Comparison of ENCODE assay signal across 8 cellular contexts in the genomic region with DNA sequence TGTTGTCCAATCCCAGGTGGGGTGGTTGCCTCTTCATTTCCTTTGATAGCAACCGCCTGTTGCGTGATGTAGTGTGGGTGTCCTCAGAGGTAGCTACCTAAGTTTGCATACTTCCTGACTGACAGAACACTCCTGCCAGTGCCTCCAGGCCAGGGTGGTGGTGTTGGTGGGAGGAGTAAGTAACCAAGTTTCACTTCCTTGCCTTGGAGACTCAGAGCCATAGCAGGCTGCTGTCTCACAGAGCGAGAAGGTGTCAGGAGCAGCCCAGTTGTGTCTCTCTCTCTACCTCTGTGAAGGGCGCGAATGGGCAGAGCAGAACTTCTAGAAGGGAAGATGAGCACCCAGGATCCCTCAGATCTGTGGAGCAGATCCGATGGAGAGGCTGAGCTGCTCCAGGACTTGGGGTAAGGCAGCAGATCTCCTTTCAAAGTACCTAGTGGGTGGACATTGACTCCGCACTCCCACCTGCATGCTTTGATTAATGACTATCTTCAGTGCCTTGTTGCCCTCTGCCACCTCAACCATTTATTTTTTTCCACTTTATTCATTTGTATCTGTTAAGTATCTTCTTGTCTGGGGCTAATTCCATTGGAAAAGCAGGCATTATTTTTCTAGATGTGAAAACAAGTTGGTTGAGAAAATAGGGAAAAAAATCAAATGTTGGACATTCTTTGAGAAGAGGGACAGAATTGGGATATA.
DNase-seq lines count a peak whose midpoint lies in the region; ATAC-seq and TF ChIP-seq lines count a peak whose summit lies in the region.

A gene with protein sequence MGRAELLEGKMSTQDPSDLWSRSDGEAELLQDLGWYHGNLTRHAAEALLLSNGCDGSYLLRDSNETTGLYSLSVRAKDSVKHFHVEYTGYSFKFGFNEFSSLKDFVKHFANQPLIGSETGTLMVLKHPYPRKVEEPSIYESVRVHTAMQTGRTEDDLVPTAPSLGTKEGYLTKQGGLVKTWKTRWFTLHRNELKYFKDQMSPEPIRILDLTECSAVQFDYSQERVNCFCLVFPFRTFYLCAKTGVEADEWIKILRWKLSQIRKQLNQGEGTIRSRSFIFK (plus strand): TSS at position 217 of the 699 bp plus-strand sequence. CDS start 87 bp downstream, at position 304.

- TF ChIP-seq CTCF in DND-41 (IDR thresholded peaks at IDR 0.05; ENCODE audit: borderline replicate concordance, extremely low read depth, low read length, poor library complexity, severe bottlenecking): no peak

- H3K4me3 ChIP-seq in DND-41 (ENCODE audit: low read depth in 1 of 2, low read length in 2 of 2): no peak within 1 kb of the TSS

- H3K4me1 ChIP-seq in DND-41 (ENCODE audit: insufficient read depth, low read length): no peaks in the 10 kb centered on the region

- H3K36me3 ChIP-seq in DND-41 (ENCODE audit: insufficient read depth, low read length): no peaks in the 10 kb centered on the region

- H3K27ac ChIP-seq in DND-41 (ENCODE audit: low read length): no peak within 1 kb of the TSS

- no peaks in the 10 kb centered on the region for H3K9me3 ChIP-seq in DND-41 (ENCODE audit: insufficient read depth, low read length, severe bottlenecking)

- H4K20me1 ChIP-seq in DND-41 (ENCODE audit: insufficient read depth, low read length): no peaks in the 10 kb centered on the region

- H3K4me2 ChIP-seq in DND-41 (ENCODE audit: insufficient read depth, low read length): no peak within 1 kb of the TSS

- H2AFZ ChIP-seq in DND-41 (ENCODE audit: low read depth, low read length): no peak within 1 kb of the TSS

- H3K79me2 ChIP-seq in DND-41 (ENCODE audit: insufficient read depth, low read length): no peaks in the 10 kb centered on the region

- H3K27me3 ChIP-seq in DND-41 (ENCODE audit: insufficient read depth, low read length, poor library complexity): peaks cover 2% of the 10 kb centered on the region

- DNase-seq in DND-41: peak; percentile 12
- peak; percentile 18 to 29 for DNase-seq in Kasumi-1 (lab: John Stamatoyannopoulos, UW)
- DNase-seq in activated CD8-positive, alpha-beta memory T cell treated with anti-CD3 and anti-CD28 coated beads for 1 hour (ENCODE audit: extremely low read depth in 1 of 2, low read depth in 1 of 2): peak; percentile 35 to 42
- peak; percentile 81 for DNase-seq in germinal center (ENCODE audit: low spot score)
- peak; percentile 47 to 56 for DNase-seq in stimulated activated CD4-positive, alpha-beta T cell treated with anti-CD3 and anti-CD28 coated beads, Interleukin-2, amount 100 ng/mL, for 48 hours
- no peak for DNase-seq in ecto neural progenitor cell (ENCODE audit: low spot score)
- DNase-seq in DMS79 (lab: John Stamatoyannopoulos, UW): no peak

- no peak within 1 kb of the TSS for H3K9ac ChIP-seq in DND-41 (ENCODE audit: low read depth, low read length)

- peak; percentile 67 for ATAC-seq in DND-41 (ENCODE audit: insufficient read depth, low read depth)
- peak; percentile 96 for ATAC-seq in GM21526 (IDR thresholded peaks at IDR 0.05; ENCODE audit: low FRiP score, unreplicated experiment)

Comparison
In these comparisons a context has a peak if more than half of its experiments do, and no peak if none do; other contexts are left out.
1. DNase-seq: peak in DND-41 (single experiment), Kasumi-1 (2 of 2), activated CD8-positive, alpha-beta memory T cell treated with anti-CD3 and anti-CD28 coated beads for 1 hour (2 of 2), germinal center (single experiment) and stimulated activated CD4-positive, alpha-beta T cell treated with anti-CD3 and anti-CD28 coated beads, Interleukin-2, amount 100 ng/mL, for 48 hours (2 of 2); none in ecto neural progenitor cell (single experiment) and DMS79 (single experiment).